9 cellular contexts compared by ENCODE assay signal in genomic region chr17:75059369-75060345, GRCh38. TPM values are rescaled to one million over a fixed set of nuclear protein-coding genes. Genes with fewer than 3 reads are reported as not detected.
DNase-seq lines count a peak whose midpoint lies in the region; ATAC-seq and TF ChIP-seq lines count a peak whose summit lies in the region.
"Had no signal": no experiment of that assay in that cellular context is flagged by ENCODE, and none has a peak within 500 bp of the region (broad histone marks: within the 10 kb centered on the region; RNA-seq: fewer than 3 reads in every experiment).

No MANE protein-coding gene starts in this region.

- H3K27me3 ChIP-seq in CD4-positive, alpha-beta T cell (ENCODE audit: control insufficient read depth, insufficient read depth, low read length) = no peaks in the 10 kb centered on the region
- H3K27me3 ChIP-seq in stomach smooth muscle (ENCODE audit: control insufficient read depth in 1 of 2, insufficient read depth in 2 of 2, low read length in 2 of 2) = no peaks in the 10 kb centered on the region

- ATAC-seq in CD4-positive, alpha-beta T cell (ENCODE audit: poor library complexity) = peak; percentile 92
- ATAC-seq in HG02870 (IDR thresholded peaks at IDR 0.05; ENCODE audit: unreplicated experiment) = no peak

- TF ChIP-seq CTCF in CD4-positive, alpha-beta T cell (IDR thresholded peaks at IDR 0.05) = peak; percentile 39
- peak; percentile 45; the same call in 1 of the 2 replicates for TF ChIP-seq CTCF in LNCAP (IDR thresholded peaks at IDR 0.05)
- TF ChIP-seq CTCF in astrocyte of the cerebellum (IDR thresholded peaks at IDR 0.05; ENCODE audit: low read depth, low read length, missing control alignments) = peak; percentile 35

- peaks cover 69% of the 10 kb centered on the region for H3K36me3 Mint-ChIP-seq in CD4-positive, alpha-beta T cell (ENCODE audit: low read depth)

- H3K9me3 ChIP-seq in CD4-positive, alpha-beta T cell (ENCODE audit: control insufficient read depth, low read length) = no peaks in the 10 kb centered on the region
- no peaks in the 10 kb centered on the region for H3K9me3 ChIP-seq in stomach smooth muscle (ENCODE audit: control insufficient read depth in 2 of 2, low read length in 2 of 2)

- H3K9me3 Mint-ChIP-seq in CD4-positive, alpha-beta T cell = no peaks in the 10 kb centered on the region

- H3K27me3 Mint-ChIP-seq in CD4-positive, alpha-beta T cell = no peaks in the 10 kb centered on the region

- peaks cover 35 to 42% of the 10 kb centered on the region in 2 donors for H3K36me3 ChIP-seq in stomach smooth muscle (ENCODE audit: control insufficient read depth in 2 of 2, insufficient read depth in 2 of 2, low read length in 2 of 2)

- POLR2A ChIA-PET in CD4-positive, alpha-beta T cell (lab: Charles Lee) = interaction anchor here (0.7 to 2.0 kb wide), 22 partner anchors 10 to 396 kb away, joined by 3 to 13 read pairs (median 5); partner anchors contain the start of genes ARMC7, KCTD2, MIF4GD and MRPL58

- H3K4me3 ChIP-seq in astrocyte of the cerebellum (ENCODE audit: low read depth, low read length) (no peak overlapping the region), stomach smooth muscle (ENCODE audit: low read length in 2 of 2) (no peak overlapping the region)

- no peak overlapping the region for H3K4me3 Mint-ChIP-seq in CD4-positive, alpha-beta T cell

- H3K27ac ChIP-seq in CD4-positive, alpha-beta T cell (ENCODE audit: low read depth, low read length) = no peak overlapping the region
- peak overlapping the region; percentile 24 for H3K27ac ChIP-seq in stomach smooth muscle (ENCODE audit: low read length)
- H3K27ac ChIP-seq: HL-60 had no signal

- no peak for DNase-seq in CD4-positive, alpha-beta T cell
- DNase-seq in astrocyte of the cerebellum (ENCODE audit: low read depth) (no peak), hippocampal formation (lab: John Stamatoyannopoulos, UW) (peak; percentile 40 to 89), iPS-NIHi11 (ENCODE audit: low spot score) (no peak)
- no peak for DNase-seq in stimulated activated CD4-positive, alpha-beta T cell treated with anti-CD3 and anti-CD28 coated beads, Interleukin-4, amount 100 ng/mL, for 4 hours

- H3K27ac Mint-ChIP-seq in CD4-positive, alpha-beta T cell = peak overlapping the region; percentile 61

- peaks cover 21% of the 10 kb centered on the region for H3K4me1 Mint-ChIP-seq in CD4-positive, alpha-beta T cell (ENCODE audit: low read depth)

- in situ Hi-C loops in astrocyte of the cerebellum (cut with HindIII; ENCODE audit: low sequenced_read_pairs) = no loop called here

- H3K9ac ChIP-seq in stomach smooth muscle (ENCODE audit: low read length in 2 of 2) = peak overlapping the region; percentile 3 to 13

- peaks cover 8% of the 10 kb centered on the region for H3K4me1 ChIP-seq in stomach smooth muscle (ENCODE audit: control insufficient read depth, insufficient read depth, low read length)

- CTCF ChIA-PET in CD4-positive, alpha-beta T cell (lab: Charles Lee) = interaction anchor here (0.6 to 1.5 kb wide), 8 partner anchors 11 to 347 kb away, joined by 3 to 5 read pairs (median 3); no protein-coding TSS in a partner anchor

- intact Hi-C loops in CD4-positive, alpha-beta T cell (cut with DNase I, micrococcal nuclease) = loop anchor here (2.0 to 10.0 kb wide), 6 partner anchors 48 to 353 kb away; partner anchors contain the start of genes ARMC7 (in 1 of the 2) and SUMO2 (in 1 of the 2)

RNA-seq across cellular contexts. Expression of gene KCTD2, which starts 12.6 kb away (rescaled TPM):
- total RNA-seq in CD4-positive, alpha-beta T cell = 10 to 100 TPM; 26.1 to 28.0 TPM

RNA-seq across cellular contexts. Expression of gene ATP5PD, which starts 12.9 kb away (rescaled TPM):
- total RNA-seq in CD4-positive, alpha-beta T cell = 100 to 1,000 TPM in 1 of 2 experiments, 10 to 100 TPM in 1; 98.5 to 112 TPM

RNA-seq across cellular contexts. Expression of gene SLC16A5, which starts 28.1 kb away (rescaled TPM):
- total RNA-seq in CD4-positive, alpha-beta T cell = 10 to 100 TPM in 1 of 2 experiments, 1 to 10 TPM in 1; 9.2 to 11.0 TPM

RNA-seq across cellular contexts. Expression of gene MRPL58, which starts 47.2 kb away (rescaled TPM):
- 1 to 10 TPM; 5.4 to 7.1 TPM for total RNA-seq in CD4-positive, alpha-beta T cell

RNA-seq across cellular contexts. Expression of gene ARMC7, which starts 50.1 kb away (rescaled TPM):
- total RNA-seq in CD4-positive, alpha-beta T cell = 1 to 10 TPM; 4.1 to 4.8 TPM

Comparison
In these comparisons a context has a peak if more than half of its experiments do, and no peak if none do; other contexts are left out.
1. DNase-seq: peak in hippocampal formation (2 of 2); none in CD4-positive, alpha-beta T cell (0 of 10), astrocyte of the cerebellum (single experiment), stimulated activated CD4-positive, alpha-beta T cell treated with anti-CD3 and anti-CD28 coated beads, Interleukin-4, amount 100 ng/mL, for 4 hours (0 of 2) and iPS-NIHi11 (single experiment).
2. Peak in every context shown above with its lines, with median percentiles within 50 percentile points of each other: CTCF ChIP-seq.